18 cellular contexts compared by ENCODE assay signal in the genomic region with DNA sequence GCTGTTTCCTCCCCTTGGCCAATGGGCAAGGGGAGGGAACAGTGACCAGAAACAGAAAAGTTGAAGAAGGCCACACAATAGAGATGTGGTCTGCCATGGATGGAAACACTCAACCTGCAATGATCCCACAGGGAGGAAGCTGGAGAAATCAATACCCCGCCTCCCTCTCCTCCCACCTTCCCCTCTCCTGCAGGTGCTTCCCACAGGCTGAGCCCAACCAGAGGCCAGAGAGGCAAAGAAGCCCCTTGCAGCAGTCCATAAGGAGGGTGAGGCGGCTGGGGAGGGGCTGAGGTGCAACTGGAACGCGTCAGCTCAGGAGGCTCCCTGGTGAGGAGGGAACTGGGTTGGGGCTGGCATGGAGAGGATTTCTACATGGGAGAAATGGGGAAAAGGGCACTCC.
"Had no signal": no experiment of that assay in that cellular context is flagged by ENCODE, and none has a peak within 500 bp of the region (broad histone marks: within the 10 kb centered on the region; RNA-seq: fewer than 3 reads in every experiment).

No MANE protein-coding gene starts in this region.

- H3K9me3 Mint-ChIP-seq: activated CD4-positive, alpha-beta T cell treated with anti-CD3 and anti-CD28 coated beads, Interleukin-2, amount 10 ng/mL, durations not matched to agents 7 days and 5 days; activated naive CD8-positive, alpha-beta T cell treated with anti-CD3 and anti-CD28 coated beads, Interleukin-2, amount 10 ng/mL, durations not matched to agents 7 days and 5 days; natural killer cell had no signal

- H3K9me3 ChIP-seq: left lung, right atrium auricular region had no signal

- H3K4me3 Mint-ChIP-seq: activated CD4-positive, alpha-beta T cell treated with anti-CD3 and anti-CD28 coated beads, Interleukin-2, amount 10 ng/mL, durations not matched to agents 7 days and 5 days; activated naive CD8-positive, alpha-beta T cell treated with anti-CD3 and anti-CD28 coated beads, Interleukin-2, amount 10 ng/mL, durations not matched to agents 7 days and 5 days; natural killer cell had no signal

- ATAC-seq: left lung, natural killer cell had no signal

- H3K27me3 Mint-ChIP-seq: activated CD4-positive, alpha-beta T cell treated with anti-CD3 and anti-CD28 coated beads, Interleukin-2, amount 10 ng/mL, durations not matched to agents 7 days and 5 days; activated naive CD8-positive, alpha-beta T cell treated with anti-CD3 and anti-CD28 coated beads, Interleukin-2, amount 10 ng/mL, durations not matched to agents 7 days and 5 days had no signal

- H3K27ac ChIP-seq: epithelial cell of prostate, left lung, right atrium auricular region had no signal

- H3K27me3 ChIP-seq: left lung, right atrium auricular region had no signal

- H3K36me3 Mint-ChIP-seq: natural killer cell had no signal

- H3K36me3 ChIP-seq: left lung, right atrium auricular region had no signal

- H3K27ac Mint-ChIP-seq: activated CD4-positive, alpha-beta T cell treated with anti-CD3 and anti-CD28 coated beads, Interleukin-2, amount 10 ng/mL, durations not matched to agents 7 days and 5 days; activated naive CD8-positive, alpha-beta T cell treated with anti-CD3 and anti-CD28 coated beads, Interleukin-2, amount 10 ng/mL, durations not matched to agents 7 days and 5 days had no signal

- DNase-seq: activated CD4-positive, alpha-beta T cell treated with anti-CD3 and anti-CD28 coated beads, Interleukin-2, amount 10 ng/mL, durations not matched to agents 7 days and 5 days; activated CD4-positive, CD25-positive, alpha-beta regulatory T cell; activated CD8-positive, alpha-beta memory T cell treated with anti-CD3 and anti-CD28 coated beads for 24 hours; activated naive CD8-positive, alpha-beta T cell treated with anti-CD3 and anti-CD28 coated beads, Interleukin-2, amount 10 ng/mL, durations not matched to agents 7 days and 5 days; cerebellar nuclear complex; effector CD8-positive, alpha-beta T cell; foreskin melanocyte; head of caudate nucleus; left lung; mammary epithelial cell; natural killer cell; occipital lobe; stimulated activated CD4-positive, alpha-beta T cell treated with anti-CD3 and anti-CD28 coated beads, Interleukin-4, amount 100 ng/mL, for 1 hour; stimulated activated naive CD4-positive, alpha-beta T cell treated with Interleukin-2 at 50 U/mL for 16 hours; T-helper 2 cell; trophoblast cell had no signal

- H3K4me3 ChIP-seq: left lung, right atrium auricular region had no signal

- H3K4me1 ChIP-seq: left lung, right atrium auricular region had no signal
